In the genomic region with DNA sequence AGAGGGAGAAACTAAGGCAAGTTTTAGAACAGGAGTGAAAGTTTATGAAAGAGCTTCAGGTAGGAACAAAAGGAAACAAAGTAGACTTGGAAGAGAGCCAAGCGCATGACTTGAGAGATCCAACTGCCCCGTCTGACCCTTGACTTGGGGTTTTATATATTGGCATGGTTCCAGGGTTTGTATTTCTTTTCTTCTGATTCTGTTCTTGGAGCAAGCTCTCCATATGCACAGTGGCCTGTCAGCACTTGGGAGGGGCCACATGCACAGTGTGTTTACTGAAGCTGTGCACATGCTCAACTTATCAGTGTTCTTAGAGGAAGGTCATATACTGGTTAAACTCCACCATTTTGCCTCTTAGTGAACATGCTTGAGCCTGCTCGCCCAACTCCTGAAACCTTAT, we compare ENCODE assay signal across 26 cellular contexts.
"Had no signal": no experiment of that assay in that cellular context is flagged by ENCODE, and none has a peak within 500 bp of the region (broad histone marks: within the 10 kb centered on the region; RNA-seq: fewer than 3 reads in every experiment).

No MANE protein-coding gene starts in this region.

- H3K36me3 ChIP-seq: adrenal gland, Peyer's patch, SJSA1 had no signal

- H3K9me3 Mint-ChIP-seq: activated naive CD8-positive, alpha-beta T cell treated with anti-CD3 and anti-CD28 coated beads, Interleukin-2, amount 10 ng/mL, durations not matched to agents 7 days and 5 days; activated T-helper 2 cell treated with anti-CD3 and anti-CD28 coated beads, Interferon-gamma antibody, Interleukin-2, Interleukin-4, amounts not matched to agents 10 μg/mL and 5 μg/mL and 100 μg/mL, durations not matched to agents 14 hours and 24 hours and 36 hours; T-helper 1 cell treated with Interleukin-12 subunit alpha and Interleukin-12 subunit beta and Interleukin-4 antibody, amounts not matched to agents 30 μg/mL and 1 μg/mL, for 36 hours had no signal

- H3K27me3 ChIP-seq: adrenal gland, Peyer's patch, SJSA1 had no signal

- H3K9me3 ChIP-seq: adrenal gland, Peyer's patch, SJSA1 had no signal

- H3K27me3 Mint-ChIP-seq: activated CD8-positive, alpha-beta T cell treated with anti-CD3 and anti-CD28 coated beads for 36 hours; activated naive CD8-positive, alpha-beta T cell treated with anti-CD3 and anti-CD28 coated beads, Interleukin-2, amount 10 ng/mL, durations not matched to agents 7 days and 5 days had no signal

- H3K4me1 Mint-ChIP-seq: activated naive CD8-positive, alpha-beta T cell treated with anti-CD3 and anti-CD28 coated beads, Interleukin-2, amount 10 ng/mL, durations not matched to agents 7 days and 5 days had no signal

- ATAC-seq: activated CD4-positive, CD25-positive, alpha-beta regulatory T cell treated with anti-CD3 and anti-CD28 coated beads, Interleukin-2, amount 50 U/mL, for 24 hours; activated CD8-positive, alpha-beta T cell treated with anti-CD3 and anti-CD28 coated beads for 36 hours; activated T-cell treated with anti-CD3 and anti-CD28 coated beads, Interleukin-2, amount 50 U/mL, for 72 hours; SK-N-SH treated with all-trans-retinoic acid at 6 μM for 48 hours had no signal

- H3K4me1 ChIP-seq: adrenal gland, Peyer's patch had no signal

- H3K27ac ChIP-seq: adrenal gland, Peyer's patch, SJSA1 had no signal

- H3K4me3 Mint-ChIP-seq: activated CD8-positive, alpha-beta T cell treated with anti-CD3 and anti-CD28 coated beads for 36 hours; activated naive CD8-positive, alpha-beta T cell treated with anti-CD3 and anti-CD28 coated beads, Interleukin-2, amount 10 ng/mL, durations not matched to agents 7 days and 5 days; activated T-cell treated with anti-CD3 and anti-CD28 coated beads, Interleukin-2, amount 50 U/mL, for 72 hours; T-helper 1 cell treated with Interleukin-12 subunit alpha and Interleukin-12 subunit beta and Interleukin-4 antibody, amounts not matched to agents 30 μg/mL and 1 μg/mL, for 36 hours had no signal

- DNase-seq: activated CD4-positive, alpha-beta T cell treated with anti-CD3 and anti-CD28 coated beads for 4 hours; activated CD8-positive, alpha-beta memory T cell treated with anti-CD3 and anti-CD28 coated beads, Interleukin-2, amount 50 U/mL, for 4 hours; activated CD8-positive, alpha-beta T cell treated with anti-CD3 and anti-CD28 coated beads for 36 hours; activated naive CD4-positive, alpha-beta T cell treated with anti-CD3 and anti-CD28 coated beads, Interleukin-2, amount 50 U/mL, for 16 hours; activated naive CD8-positive, alpha-beta T cell treated with anti-CD3 and anti-CD28 coated beads, Interleukin-2, amount 10 ng/mL, durations not matched to agents 7 days and 5 days; activated T-cell treated with anti-CD3 and anti-CD28 coated beads, Interleukin-2, amount 50 U/mL, for 72 hours; adrenal gland; anterior cingulate cortex; caudate nucleus; Kasumi-1; KBM-7; NCI-H1048; NCI-H1417 treated with DMSO at 0.1 percent for 48 hours; NCI-H1694; NCI-H2029; NCI-H2107; NCI-H446; NCI-H524; NCI-H748 treated with DMSO at 0.1 percent for 48 hours; Peyer's patch; SHP77 had no signal

- H3K4me3 ChIP-seq: adrenal gland, Peyer's patch, SJSA1 had no signal

- H3K27ac Mint-ChIP-seq: activated CD8-positive, alpha-beta T cell treated with anti-CD3 and anti-CD28 coated beads for 36 hours; activated naive CD8-positive, alpha-beta T cell treated with anti-CD3 and anti-CD28 coated beads, Interleukin-2, amount 10 ng/mL, durations not matched to agents 7 days and 5 days; activated T-cell treated with anti-CD3 and anti-CD28 coated beads, Interleukin-2, amount 50 U/mL, for 72 hours; activated T-helper 2 cell treated with anti-CD3 and anti-CD28 coated beads, Interferon-gamma antibody, Interleukin-2, Interleukin-4, amounts not matched to agents 10 μg/mL and 5 μg/mL and 100 μg/mL, durations not matched to agents 14 hours and 24 hours and 36 hours; T-helper 1 cell treated with Interleukin-12 subunit alpha and Interleukin-12 subunit beta and Interleukin-4 antibody, amounts not matched to agents 30 μg/mL and 1 μg/mL, for 36 hours had no signal

- H3K36me3 Mint-ChIP-seq: activated naive CD8-positive, alpha-beta T cell treated with anti-CD3 and anti-CD28 coated beads, Interleukin-2, amount 10 ng/mL, durations not matched to agents 7 days and 5 days had no signal
